In the genomic region with DNA sequence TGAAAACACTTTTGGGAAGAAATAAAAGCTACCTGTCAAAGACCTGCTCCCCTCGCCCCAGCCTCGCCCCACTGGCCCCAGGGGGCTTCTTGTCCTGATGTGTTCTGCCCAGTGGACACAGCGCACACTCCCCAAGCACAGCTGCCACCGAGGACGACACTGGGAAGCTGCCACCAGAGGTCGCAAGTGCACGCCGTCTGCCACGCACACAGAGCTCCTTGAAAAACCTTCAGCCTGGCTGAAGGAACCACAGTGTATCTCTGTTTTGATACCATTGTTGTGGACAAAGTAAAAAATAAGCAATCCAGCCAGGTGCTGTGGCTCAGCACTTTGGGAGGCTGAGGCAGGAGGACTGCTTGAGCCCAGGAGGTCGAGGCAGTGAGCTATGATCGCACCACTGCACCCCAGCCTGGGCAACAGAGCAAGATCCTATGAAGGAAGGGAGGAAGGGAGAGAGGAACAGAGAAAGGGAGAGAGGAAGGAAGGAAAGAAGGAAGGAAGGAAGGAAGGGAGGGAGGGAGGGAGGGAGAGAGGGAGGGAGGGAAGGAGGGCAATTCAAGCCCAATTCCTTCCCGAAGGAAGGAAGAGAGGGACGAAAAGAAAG, we compare ENCODE assay signal across 8 cellular contexts. TPM values are rescaled to one million over a fixed set of nuclear protein-coding genes. Genes with fewer than 3 reads are reported as not detected.
DNase-seq lines count a peak whose midpoint lies in the region; ATAC-seq and TF ChIP-seq lines count a peak whose summit lies in the region.

No MANE protein-coding gene starts in this region.

- DNase-seq in ELF-1 (ENCODE audit: low read depth, low spot score) (peak; percentile 86), Kasumi-1 (lab: John Stamatoyannopoulos, UW) (peak; percentile 67 to 76), Peyer's patch (peak; percentile 52 to 83 (median 79)), fibroblast of pulmonary artery (ENCODE audit: low read depth) (peak; percentile 75), occipital lobe (lab: John Stamatoyannopoulos, UW) (peak; percentile 60), tibial artery (peak in 1 of 2 donors; percentile 66)
- DNase-seq in activated T-helper 1 cell treated with anti-CD3 and anti-CD28 coated beads, Interleukin-2, amount 50 U/mL, for 16 hours (ENCODE audit: low read depth in 1 of 2, low spot score in 1 of 2) = peak; percentile 32 to 45

- no peak overlapping the region for H3K27ac ChIP-seq in Peyer's patch
- no peak overlapping the region for H3K27ac ChIP-seq in tibial artery

- H3K36me3 ChIP-seq in Peyer's patch = peaks cover 0 to 6% (median 0%) of the 10 kb centered on the region in 3 donors
- H3K36me3 ChIP-seq in tibial artery = peaks cover 0 to 3% (median 0%) of the 10 kb centered on the region in 3 donors

- H3K9me3 ChIP-seq in Peyer's patch (no peaks in the 10 kb centered on the region), tibial artery (no peaks in the 10 kb centered on the region)

- H3K4me3 ChIP-seq in Peyer's patch (no peak overlapping the region), fibroblast of pulmonary artery (replicated peaks; ENCODE audit: low read depth, low read length) (no peak overlapping the region), tibial artery (no peak overlapping the region)

- peak; percentile 45 to 74 (median 68) for TF ChIP-seq CTCF in Peyer's patch (IDR thresholded peaks at IDR 0.05)
- TF ChIP-seq CTCF in fibroblast of pulmonary artery (IDR thresholded peaks at IDR 0.05; ENCODE audit: low read length, missing control alignments) = peak; percentile 84
- TF ChIP-seq CTCF in tibial artery (IDR thresholded peaks at IDR 0.05) = peak; percentile 55 to 61

- no peaks in the 10 kb centered on the region for H3K27me3 ChIP-seq in Peyer's patch
- no peaks in the 10 kb centered on the region for H3K27me3 ChIP-seq in tibial artery

- no peaks in the 10 kb centered on the region for H3K4me1 ChIP-seq in Peyer's patch
- no peaks in the 10 kb centered on the region for H3K4me1 ChIP-seq in tibial artery

- no peak for TF ChIP-seq POLR2A in Peyer's patch (IDR thresholded peaks at IDR 0.05)
- no peak for TF ChIP-seq POLR2A in GM18505 (IDR thresholded peaks at IDR 0.05; ENCODE audit: borderline replicate concordance, extremely low read depth, insufficient read depth, insufficient read length)

- intact Hi-C loops in tibial artery (cut with DNase I; ENCODE audit: low total_unique reads) = loop anchor here (2.0 kb wide), 1 partner anchor 340 kb away; no protein-coding TSS in a partner anchor

- no peak for ATAC-seq in GM18505 (IDR thresholded peaks at IDR 0.05; ENCODE audit: unreplicated experiment)

RNA-seq across cellular contexts. Expression of a gene that starts 57.3 kb away (rescaled TPM):
- total RNA-seq in Peyer's patch (10 to 100 TPM; 33.0 to 75.5 (median 50.5) TPM), occipital lobe (57.2 TPM)
